ENCODE assay signal across 1 cellular context in the genomic region with DNA sequence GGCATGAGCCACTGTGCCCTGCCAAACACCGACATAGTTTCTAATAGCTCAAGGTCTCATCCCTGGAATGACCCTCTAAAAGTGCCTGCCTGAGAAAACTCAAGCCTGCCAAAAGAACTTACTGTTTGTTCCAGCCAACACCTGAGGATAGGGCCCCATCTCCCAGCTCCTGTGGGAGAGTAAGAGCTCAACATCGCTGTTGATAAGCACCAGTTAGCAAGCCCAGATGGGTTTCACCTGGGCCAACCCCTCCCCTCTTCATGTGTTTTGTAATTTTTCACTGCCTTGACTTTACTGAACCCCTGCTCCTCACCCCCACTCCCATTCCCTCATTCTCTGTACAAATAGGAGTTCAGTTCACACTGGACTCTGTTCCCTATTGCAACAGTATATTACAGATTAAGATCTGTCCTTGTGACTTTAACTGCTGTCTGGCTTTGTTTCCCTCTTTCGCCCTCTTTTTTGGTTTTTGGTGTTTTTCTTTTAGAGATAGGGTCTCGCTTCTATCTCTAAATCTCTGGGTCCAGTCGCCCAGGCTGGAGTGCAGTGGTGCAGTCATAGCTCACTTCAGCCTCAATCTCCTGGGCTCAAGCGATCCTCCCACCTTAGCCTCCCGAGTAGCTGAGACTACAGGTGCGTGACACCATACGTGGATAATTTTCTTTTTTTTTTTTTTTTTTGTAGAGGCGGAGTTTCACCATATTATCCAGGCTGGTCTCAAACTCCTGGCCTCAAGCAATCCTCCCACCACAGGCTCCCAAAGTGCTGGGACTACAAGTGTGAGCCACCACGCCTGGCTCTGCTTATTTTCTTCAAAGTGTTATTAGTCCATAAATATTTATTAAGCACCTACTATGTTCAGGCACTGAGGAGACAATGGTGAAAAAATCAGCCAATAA.
A peak's percentile ranks its signal among the peaks of the same experiment; 100 is the strongest.
TF ChIP-seq lines count a peak whose summit lies in the region.

No MANE protein-coding gene starts in this region.

TF ChIP-seq in K562, 482 proteins besides CTCF, POLR2A, EP300 and RAD21:
- TF ChIP-seq, protein P1, sequence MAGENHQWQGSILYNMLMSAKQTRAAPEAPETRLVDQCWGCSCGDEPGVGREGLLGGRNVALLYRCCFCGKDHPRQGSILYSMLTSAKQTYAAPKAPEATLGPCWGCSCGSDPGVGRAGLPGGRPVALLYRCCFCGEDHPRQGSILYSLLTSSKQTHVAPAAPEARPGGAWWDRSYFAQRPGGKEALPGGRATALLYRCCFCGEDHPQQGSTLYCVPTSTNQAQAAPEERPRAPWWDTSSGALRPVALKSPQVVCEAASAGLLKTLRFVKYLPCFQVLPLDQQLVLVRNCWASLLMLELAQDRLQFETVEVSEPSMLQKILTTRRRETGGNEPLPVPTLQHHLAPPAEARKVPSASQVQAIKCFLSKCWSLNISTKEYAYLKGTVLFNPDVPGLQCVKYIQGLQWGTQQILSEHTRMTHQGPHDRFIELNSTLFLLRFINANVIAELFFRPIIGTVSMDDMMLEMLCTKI (IDR thresholded peaks at IDR 0.05; ENCODE audit: partially characterized antibody) = no peak
- TF ChIP-seq HDAC1 (IDR thresholded peaks at IDR 0.05) (no peak), CEBPB (tag; IDR thresholded peaks at IDR 0.05) (peak; percentile 66)
TF ChIP-seq in K562: peak in this region for 1.
